Comparison of ENCODE assay signal across 9 cellular contexts in genomic region chr3:141386611-141387110, GRCh38. TPM values are rescaled to one million over a fixed set of nuclear protein-coding genes. Genes with fewer than 3 reads are reported as not detected.
DNase-seq lines count a peak whose midpoint lies in the region; ATAC-seq, FAIRE-seq and TF ChIP-seq lines count a peak whose summit lies in the region.
"Had no signal": no experiment of that assay in that cellular context is flagged by ENCODE, and none has a peak within 500 bp of the region (broad histone marks: within the 10 kb centered on the region; RNA-seq: fewer than 3 reads in every experiment).

No MANE protein-coding gene starts in this region.

- FAIRE-seq in GM12891 (lab: Jason Lieb, UNC) = peak; percentile 61

- H3K27me3 ChIP-seq in neural cell (ENCODE audit: insufficient read depth, low read depth, low read length) (no peaks in the 10 kb centered on the region), SJCRH30 (no peaks in the 10 kb centered on the region)
- H3K27me3 ChIP-seq: cardiac muscle cell had no signal

- H3K9me2 ChIP-seq in neural cell (ENCODE audit: insufficient read depth, low read length) = no peaks in the 10 kb centered on the region

- peak overlapping the region; percentile 63 for H2AFZ ChIP-seq in neural cell (ENCODE audit: low read depth, low read length)

- TF ChIP-seq POLR2A in GM12891 (IDR thresholded peaks at IDR 0.05; ENCODE audit: low read depth, low read length) = no peak

- peaks cover 27% of the 10 kb centered on the region for H3K79me2 ChIP-seq in neural cell (replicated peaks; ENCODE audit: insufficient read depth, low read length)

- H3K4me2 ChIP-seq in neural cell (ENCODE audit: low read length) = peak overlapping the region; percentile 63

- no peaks in the 10 kb centered on the region for H3K36me3 ChIP-seq in neural cell (ENCODE audit: insufficient read depth, low read length)
- peaks cover 41% of the 10 kb centered on the region for H3K36me3 ChIP-seq in SJCRH30
- H3K36me3 ChIP-seq: cardiac muscle cell had no signal

- peak overlapping the region; percentile 67 for H3K9ac ChIP-seq in neural cell (ENCODE audit: low read length)

- TF ChIP-seq CTCF in neural cell (IDR thresholded peaks at IDR 0.05; ENCODE audit: poor library complexity, severe bottlenecking) = no peak

- H4K20me1 ChIP-seq in neural cell (ENCODE audit: insufficient read depth) = no peaks in the 10 kb centered on the region

- H3K9me3 ChIP-seq in neural cell (ENCODE audit: low read length) = no peaks in the 10 kb centered on the region
- no peaks in the 10 kb centered on the region for H3K9me3 ChIP-seq in SJCRH30 (replicated peaks)

- peak; percentile 35 for ATAC-seq in HG03432 (IDR thresholded peaks at IDR 0.05; ENCODE audit: unreplicated experiment)

- TF ChIP-seq EP300 in neural cell (conservative IDR thresholded peaks at IDR 0.05; ENCODE audit: poor library complexity, severe bottlenecking) = peak; percentile 64

- peak overlapping the region; percentile 89 for H3K27ac ChIP-seq in neural cell (ENCODE audit: low read length)
- H3K27ac ChIP-seq in SJCRH30 = no peak overlapping the region
- H3K27ac ChIP-seq: cardiac muscle cell had no signal

- no peak for DNase-seq in GM12891 (ENCODE audit: insufficient read length, low spot score)
- DNase-seq in anterior cingulate cortex (lab: John Stamatoyannopoulos, UW) = peak in 45 of 58 donors; percentile 5 to 66 (median 37)
- DNase-seq in AG08395 (ENCODE audit: low spot score) = no peak
- no peak for DNase-seq in T1000 (lab: John Stamatoyannopoulos, UW)
- no peak for DNase-seq in SJCRH30
- no peak for DNase-seq in NCI-H1048 (lab: John Stamatoyannopoulos, UW)

- H3F3A ChIP-seq in neural cell (ENCODE audit: insufficient read depth, low read length, poor library complexity, severe bottlenecking) = no peaks in the 10 kb centered on the region

- H3K4me3 ChIP-seq in neural cell (ENCODE audit: low read length) (peak overlapping the region; percentile 61), SJCRH30 (no peak overlapping the region)
- H3K4me3 ChIP-seq: cardiac muscle cell had no signal

- H3K4me1 ChIP-seq in SJCRH30 = no peaks in the 10 kb centered on the region

- TF ChIP-seq RAD21 in neural cell (conservative IDR thresholded peaks at IDR 0.05) = no peak

TF ChIP-seq in GM12891, 5 proteins besides CTCF, POLR2A, EP300 and RAD21:
- no peak for TF ChIP-seq TAF1 (IDR thresholded peaks at IDR 0.05; ENCODE audit: low read depth, low read length)
- no peak for TF ChIP-seq SPI1 (IDR thresholded peaks at IDR 0.05; ENCODE audit: low read depth, low read length)

TF ChIP-seq in neural cell, 6 proteins besides CTCF, POLR2A, EP300 and RAD21:
- TF ChIP-seq REST (IDR thresholded peaks at IDR 0.05; ENCODE audit: borderline replicate concordance) = peak; percentile 90
- peak; percentile 14 for TF ChIP-seq SMC3 (conservative IDR thresholded peaks at IDR 0.05; ENCODE audit: poor library complexity)
- peak; percentile 96 for TF ChIP-seq POLR2AphosphoS5 (IDR thresholded peaks at IDR 0.05)
- peak; percentile 94 for TF ChIP-seq TAF1 (IDR thresholded peaks at IDR 0.05; ENCODE audit: low read depth)
- no peak for TF ChIP-seq EZH2 (IDR thresholded peaks at IDR 0.05; ENCODE audit: borderline replicate concordance, insufficient read depth, low read length, poor library complexity, severe bottlenecking)
- TF ChIP-seq MXI1 (conservative IDR thresholded peaks at IDR 0.05; ENCODE audit: poor library complexity, severe bottlenecking) = peak; percentile 73

RNA-seq across cellular contexts. Expression of gene ZBTB38, which starts 18.4 kb away (rescaled TPM):
- polyA plus RNA-seq in GM12891 (2012; ENCODE audit: low read depth, missing spikeins) = 10.7 TPM
- 14.8 and 18.7 TPM in 2 replicates for polyA plus RNA-seq in neural cell
- 96.4 and 136 TPM in 2 replicates for polyA minus RNA-seq in neural cell
- 36.1 and 36.4 TPM in 2 replicates for total RNA-seq in SJCRH30 (2014; rRNA removed; shearing (Covaris generic))

Comparison
In these comparisons a context has a peak if more than half of its experiments do, and no peak if none do; other contexts are left out.
1. DNase-seq: peak in anterior cingulate cortex (45 of 58); none in GM12891 (single experiment), AG08395 (single experiment), T1000 (single experiment), SJCRH30 (0 of 2) and NCI-H1048 (single experiment).